17 cellular contexts compared by ENCODE assay signal in genomic region chr4:19806865-19807264, GRCh38.
A peak's percentile ranks its signal among the peaks of the same experiment; 100 is the strongest.
DNase-seq lines count a peak whose midpoint lies in the region; ATAC-seq and TF ChIP-seq lines count a peak whose summit lies in the region.
"Had no signal": no experiment of that assay in that cellular context is flagged by ENCODE, and none has a peak within 500 bp of the region (broad histone marks: within the 10 kb centered on the region; RNA-seq: fewer than 3 reads in every experiment).

No MANE protein-coding gene starts in this region.

- H3K4me2 ChIP-seq in IMR-90 (ENCODE audit: low read depth, low read length) = no peak overlapping the region

- no peak for TF ChIP-seq POLR2A in IMR-90 (IDR thresholded peaks at IDR 0.05; ENCODE audit: low read depth, low read length)

- H3K36me3 ChIP-seq in IMR-90 (ENCODE audit: control insufficient read depth, insufficient read depth, low read length) (no peaks in the 10 kb centered on the region), lung (ENCODE audit: control insufficient read depth in 2 of 2, insufficient read depth in 2 of 2, low read length in 2 of 2) (no peaks in the 10 kb centered on the region)
- H3K36me3 ChIP-seq: SJSA1 had no signal

- H3K4ac ChIP-seq in IMR-90 (ENCODE audit: low read depth, low read length) = no peak overlapping the region

- H2BK15ac ChIP-seq in IMR-90 (ENCODE audit: low read depth, low read length) = no peak overlapping the region

- no peaks in the 10 kb centered on the region for H3K9me3 Mint-ChIP-seq in stimulated activated memory B cell treated with anti-CD40 and anti-IgM and Interleukin-4, amounts not matched to agents 10 μg/mL and 1 μg/mL and 100 μg/mL, for 72 hours

- no peak for TF ChIP-seq CTCF in IMR-90 (conservative IDR thresholded peaks at IDR 0.05; ENCODE audit: low read depth, low read length)
- no peak for TF ChIP-seq CTCF in choroid plexus epithelial cell (conservative IDR thresholded peaks at IDR 0.05; ENCODE audit: low read depth, low read length)
- no peak for TF ChIP-seq CTCF in lung (IDR thresholded peaks at IDR 0.05; ENCODE audit: control extremely low read depth, extremely low read depth)

- in situ Hi-C loops in ACHN (cut with HindIII; ENCODE audit: low pct_ligation_motif_present, low pct_unique_long_range_greater_than_20kb, low sequenced_read_pairs) (no loop called here), IMR-90 (cut with MboI; ENCODE audit: low sequenced_read_pairs) (no loop called here)

- no peak overlapping the region for H3K14ac ChIP-seq in IMR-90 (replicated peaks; ENCODE audit: low read depth, low read length)

- ATAC-seq in IMR-90 (ENCODE audit: low read depth) = no peak; the same call in 1 of the 2 replicates
- ATAC-seq in lung (ENCODE audit: insufficient read depth, low FRiP score) = peak; percentile 60
- no peak for ATAC-seq in stimulated activated memory B cell treated with anti-CD40 and anti-IgM and Interleukin-4, amounts not matched to agents 10 μg/mL and 1 μg/mL and 100 μg/mL, for 72 hours
- no peak for ATAC-seq in HG03159 (IDR thresholded peaks at IDR 0.05; ENCODE audit: unreplicated experiment)
- ATAC-seq: HepG2 had no signal

- H2BK20ac ChIP-seq in IMR-90 (ENCODE audit: low read depth, low read length) = no peak overlapping the region

- H3K4me3 ChIP-seq in IMR-90 (ENCODE audit: insufficient read depth, low read depth, low read length) (no peak overlapping the region), choroid plexus epithelial cell (ENCODE audit: low read depth, low read length) (no peak overlapping the region), lung (no peak overlapping the region)
- H3K4me3 ChIP-seq: SJSA1 had no signal

- H3K56ac ChIP-seq in IMR-90 (ENCODE audit: extremely low read depth, insufficient read depth, low read length) = no peak overlapping the region

- H2AK5ac ChIP-seq in IMR-90 (ENCODE audit: low read depth, low read length) = no peak overlapping the region

- H3K4me3 Mint-ChIP-seq in stimulated activated memory B cell treated with anti-CD40 and anti-IgM and Interleukin-4, amounts not matched to agents 10 μg/mL and 1 μg/mL and 100 μg/mL, for 72 hours = no peak overlapping the region
- H3K4me3 Mint-ChIP-seq: CD4-positive, alpha-beta memory T cell had no signal

- peak; percentile 33 for DNase-seq in ACHN
- DNase-seq in IMR-90 = peak; percentile 14
- DNase-seq in choroid plexus epithelial cell (ENCODE audit: low read depth) = peak; percentile 61
- DNase-seq in lung (ENCODE audit: low spot score) = no peak
- no peak for DNase-seq in NCI-H1694 treated with DMSO at 0.1 percent for 48 hours (lab: John Stamatoyannopoulos, UW)
- DNase-seq in MV-4-11 (lab: John Stamatoyannopoulos, UW) = no peak
- DNase-seq: CD4-positive, alpha-beta memory T cell; MM.1S; NCI-H1105 treated with DMSO at 0.1 percent for 48 hours; NCI-H1930; NCI-H2171; NCI-H510A treated with DMSO at 0.1 percent for 48 hours had no signal

- H3K4me1 Mint-ChIP-seq in stimulated activated memory B cell treated with anti-CD40 and anti-IgM and Interleukin-4, amounts not matched to agents 10 μg/mL and 1 μg/mL and 100 μg/mL, for 72 hours = no peaks in the 10 kb centered on the region
- H3K4me1 Mint-ChIP-seq: CD4-positive, alpha-beta memory T cell had no signal

- H2BK5ac ChIP-seq in IMR-90 (ENCODE audit: low read depth, low read length, poor library complexity, severe bottlenecking) = no peak overlapping the region

- H4K91ac ChIP-seq in IMR-90 (ENCODE audit: insufficient read depth, low read depth, low read length) = no peak overlapping the region

- WGBS in IMR-90 (ENCODE audit: extremely low coverage in 2 of 2, insufficient read length in 1 of 2), 2 experiments = no CpG with 5 or more reads among the region's 1 CpG
- 17 to 36% methylated on average over 1 of the region's 1 CpG for WGBS in lung, 2 donors

- POLR2A ChIA-PET in IMR-90 (lab: Charles Lee; ENCODE audit: unreplicated experiment) = no interaction called here

- no peak overlapping the region for H3K9ac ChIP-seq in IMR-90 (ENCODE audit: low read depth, low read length)

- no peak overlapping the region for H2BK120ac ChIP-seq in IMR-90 (ENCODE audit: low read depth, low read length)

- H3K9me1 ChIP-seq in IMR-90 (ENCODE audit: insufficient read depth, low read length) = no peaks in the 10 kb centered on the region

- H3K23ac ChIP-seq in IMR-90 (ENCODE audit: low read depth, low read length) = no peak overlapping the region; the same call in 1 of the 2 replicates

- BruUV-seq in IMR-90 (replicated peaks; lab: Mats Ljungman, UMichigan) = no TSS peak

- TF ChIP-seq RAD21 in IMR-90 (IDR thresholded peaks at IDR 0.05; ENCODE audit: low read length) = no peak

- no peak overlapping the region for H3K18ac ChIP-seq in IMR-90 (ENCODE audit: low read depth, low read length)

- no peak overlapping the region for H4K8ac ChIP-seq in IMR-90 (ENCODE audit: low read depth in 2 of 2, low read length in 2 of 2)

- intact Hi-C loops in IMR-90 (cut with micrococcal nuclease) = no loop called here

- CTCF ChIA-PET in IMR-90 (lab: Yijun Ruan, JAX) = no interaction called here

- no peaks in the 10 kb centered on the region for H3K27me3 Mint-ChIP-seq in stimulated activated memory B cell treated with anti-CD40 and anti-IgM and Interleukin-4, amounts not matched to agents 10 μg/mL and 1 μg/mL and 100 μg/mL, for 72 hours
- H3K27me3 Mint-ChIP-seq: CD4-positive, alpha-beta memory T cell had no signal

- H4K20me1 ChIP-seq in IMR-90 (ENCODE audit: insufficient read depth, low read length) = no peaks in the 10 kb centered on the region

- H3K27me3 ChIP-seq in IMR-90 (ENCODE audit: control insufficient read depth, insufficient read depth, low read length) (no peaks in the 10 kb centered on the region; the same call in 1 of the 2 replicates), lung (ENCODE audit: control insufficient read depth, insufficient read depth) (no peaks in the 10 kb centered on the region)
- H3K27me3 ChIP-seq: SJSA1 had no signal

- dilution Hi-C loops in IMR-90 (cut with HindIII; ENCODE audit: low sequenced_read_pairs, unreplicated experiment) = no loop called here

- H3K36me3 Mint-ChIP-seq in stimulated activated memory B cell treated with anti-CD40 and anti-IgM and Interleukin-4, amounts not matched to agents 10 μg/mL and 1 μg/mL and 100 μg/mL, for 72 hours = no peaks in the 10 kb centered on the region
- H3K36me3 Mint-ChIP-seq: CD4-positive, alpha-beta memory T cell had no signal

- H3K4me1 ChIP-seq in IMR-90 (ENCODE audit: control insufficient read depth, insufficient read depth, low read length) = peaks cover 3% of the 10 kb centered on the region
- no peaks in the 10 kb centered on the region for H3K4me1 ChIP-seq in lung (ENCODE audit: control insufficient read depth in 2 of 2, insufficient read depth in 2 of 2, low read length in 2 of 2)

- H4K5ac ChIP-seq in IMR-90 (ENCODE audit: low read depth, low read length) = no peak overlapping the region

- no peaks in the 10 kb centered on the region for H3K9me3 ChIP-seq in IMR-90 (ENCODE audit: control insufficient read depth, insufficient read depth, low read length)
- no peaks in the 10 kb centered on the region for H3K9me3 ChIP-seq in lung (ENCODE audit: control insufficient read depth in 2 of 2, insufficient read depth in 1 of 2, low read length in 1 of 2)
- H3K9me3 ChIP-seq: SJSA1 had no signal

- no peak overlapping the region for H2AK9ac ChIP-seq in IMR-90 (replicated peaks; ENCODE audit: low read depth, low read length, poor library complexity)

- H3K27ac ChIP-seq in IMR-90 (ENCODE audit: insufficient read depth, low read length) = no peak overlapping the region
- no peak overlapping the region for H3K27ac ChIP-seq in lung (ENCODE audit: low read depth in 1 of 2, low read length in 1 of 2)
- H3K27ac ChIP-seq: RWPE1, SJSA1 had no signal

- H3K27ac Mint-ChIP-seq in stimulated activated memory B cell treated with anti-CD40 and anti-IgM and Interleukin-4, amounts not matched to agents 10 μg/mL and 1 μg/mL and 100 μg/mL, for 72 hours = no peak overlapping the region
- H3K27ac Mint-ChIP-seq: CD4-positive, alpha-beta memory T cell had no signal

- no peaks in the 10 kb centered on the region for H3K79me1 ChIP-seq in IMR-90 (ENCODE audit: low read depth in 1 of 2, low read length in 2 of 2)

- no peak overlapping the region for H2AFZ ChIP-seq in IMR-90 (replicated peaks; ENCODE audit: low read length, poor library complexity)

TF ChIP-seq in IMR-90, 13 proteins besides CTCF, POLR2A, EP300 and RAD21:
- TF ChIP-seq BHLHE40 (IDR thresholded peaks at IDR 0.05; ENCODE audit: low read depth, low read length) = no peak
- TF ChIP-seq SMC3 (IDR thresholded peaks at IDR 0.05; ENCODE audit: low read depth, low read length) = no peak
- TF ChIP-seq MAZ (IDR thresholded peaks at IDR 0.05; ENCODE audit: borderline replicate concordance, low read depth, low read length) = no peak
- no peak for TF ChIP-seq CEBPB (IDR thresholded peaks at IDR 0.05; ENCODE audit: low read depth, low read length)
- TF ChIP-seq ELK1 (IDR thresholded peaks at IDR 0.05; ENCODE audit: borderline replicate concordance, low read depth, low read length) = no peak
- no peak for TF ChIP-seq USF2 (IDR thresholded peaks at IDR 0.05; ENCODE audit: low read depth, low read length)
- TF ChIP-seq CHD1 (IDR thresholded peaks at IDR 0.05; ENCODE audit: low read depth, low read length) = no peak
- TF ChIP-seq RFX5 (IDR thresholded peaks at IDR 0.05; ENCODE audit: low read depth, low read length) = no peak
- TF ChIP-seq FOS (IDR thresholded peaks at IDR 0.05; ENCODE audit: low read depth, low read length) = no peak
- no peak for TF ChIP-seq NFE2L2 (IDR thresholded peaks at IDR 0.05; ENCODE audit: low read depth, low read length)
- TF ChIP-seq RCOR1 (IDR thresholded peaks at IDR 0.05; ENCODE audit: insufficient replicate concordance, low read length) = no peak
- no peak for TF ChIP-seq MAFK (IDR thresholded peaks at IDR 0.05; ENCODE audit: low read depth, low read length)
- no peak for TF ChIP-seq MXI1 (IDR thresholded peaks at IDR 0.05; ENCODE audit: borderline replicate concordance, low read depth, low read length)

Comparison
In these comparisons a context has a peak if more than half of its experiments do, and no peak if none do; other contexts are left out.
1. DNase-seq: peak in ACHN (single experiment), IMR-90 (single experiment) and choroid plexus epithelial cell (single experiment); none in lung (single experiment), NCI-H1694 treated with DMSO at 0.1 percent for 48 hours (single experiment) and MV-4-11 (single experiment).